Comparison of ENCODE assay signal across 27 cellular contexts in genomic region chr14:21084396-21084795, GRCh38. TPM values are rescaled to one million over a fixed set of nuclear protein-coding genes. Genes with fewer than 3 reads are reported as not detected.
DNase-seq lines count a peak whose midpoint lies in the region; ATAC-seq and TF ChIP-seq lines count a peak whose summit lies in the region.
"Had no signal": no experiment of that assay in that cellular context is flagged by ENCODE, and none has a peak within 500 bp of the region (broad histone marks: within the 10 kb centered on the region; RNA-seq: fewer than 3 reads in every experiment).

No MANE protein-coding gene starts in this region.

- no peak overlapping the region for H2AFZ ChIP-seq in SK-N-SH (ENCODE audit: low read depth)

- peaks cover 63 to 80% of the 10 kb centered on the region in 2 experiments for H3K36me3 ChIP-seq in SK-N-SH (replicated peaks in 1 of 2; ENCODE audit: control insufficient read depth in 1 of 2, insufficient read depth in 2 of 2, low read length in 1 of 2)
- peaks cover 21 to 99% (median 90%) of the 10 kb centered on the region in 5 donors for H3K36me3 ChIP-seq in subcutaneous abdominal adipose tissue (ENCODE audit: control insufficient read depth in 5 of 5, insufficient read depth in 5 of 5, low read length in 5 of 5)
- H3K36me3 ChIP-seq: MG63, ovary had no signal

- WGBS in SK-N-SH (ENCODE audit: low lambda C conversion rate), result 96% methylated on average over 2 of the region's 2 CpGs

- no peaks in the 10 kb centered on the region for H3K9me3 ChIP-seq in SK-N-SH
- H3K9me3 ChIP-seq in subcutaneous abdominal adipose tissue (ENCODE audit: control insufficient read depth in 5 of 5, low read length in 5 of 5), result no peaks in the 10 kb centered on the region
- H3K9me3 ChIP-seq: body of pancreas, gastroesophageal sphincter, MG63, ovary had no signal

- H3K9ac ChIP-seq in SK-N-SH (no peak overlapping the region), subcutaneous abdominal adipose tissue (ENCODE audit: low read length in 5 of 5) (peak overlapping the region in 1 of 5 donors; percentile 74)

- no peaks in the 10 kb centered on the region for H4K20me1 ChIP-seq in SK-N-SH (ENCODE audit: insufficient read depth)

- peaks cover 30% of the 10 kb centered on the region for H3K4me1 Mint-ChIP-seq in central memory CD8-positive, alpha-beta T cell
- H3K4me1 Mint-ChIP-seq in nephron progenitor cell, result peaks cover 18% of the 10 kb centered on the region
- H3K4me1 Mint-ChIP-seq: endodermal cell had no signal

- H3K9me3 Mint-ChIP-seq in central memory CD8-positive, alpha-beta T cell, result no peaks in the 10 kb centered on the region
- no peaks in the 10 kb centered on the region for H3K9me3 Mint-ChIP-seq in nephron progenitor cell
- H3K9me3 Mint-ChIP-seq: activated CD4-positive, alpha-beta memory T cell treated with anti-CD3 and anti-CD28 coated beads, Interleukin-2, amount 10 ng/mL, durations not matched to agents 7 days and 5 days; endodermal cell; stimulated activated naive CD8-positive, alpha-beta T cell treated with anti-CD3 and anti-CD28 coated beads, Interleukin-15, amount 100 ng/mL, for 72 hours; type B pancreatic cell had no signal

- peaks cover 11% of the 10 kb centered on the region for H3K27me3 Mint-ChIP-seq in central memory CD8-positive, alpha-beta T cell
- peaks cover 3% of the 10 kb centered on the region for H3K27me3 Mint-ChIP-seq in nephron progenitor cell (ENCODE audit: low read depth, poor library complexity)
- H3K27me3 Mint-ChIP-seq: stimulated activated naive CD8-positive, alpha-beta T cell treated with anti-CD3 and anti-CD28 coated beads, Interleukin-15, amount 100 ng/mL, for 72 hours; type B pancreatic cell had no signal

- H3F3A ChIP-seq in SK-N-SH (replicated peaks; ENCODE audit: insufficient read depth), result peaks cover 42% of the 10 kb centered on the region

- CTCF ChIA-PET in SK-N-SH (lab: Yijun Ruan, JAX), result interaction anchor here (1.2 to 8.6 kb wide), 5 partner anchors 11 to 70 kb away, joined by 7 to 68 read pairs (median 12); partner anchors contain the start of genes ARHGEF40 and ZNF219

- peaks cover 9 to 24% of the 10 kb centered on the region in 2 experiments; a peak in 3 of 4 replicates for H3K4me1 ChIP-seq in SK-N-SH (ENCODE audit: control insufficient read depth in 1 of 2, insufficient read depth in 2 of 2, low read depth in 1 of 2, low read length in 1 of 2)
- peaks cover 3 to 56% (median 38%) of the 10 kb centered on the region in 5 donors for H3K4me1 ChIP-seq in subcutaneous abdominal adipose tissue (ENCODE audit: control insufficient read depth in 5 of 5, insufficient read depth in 5 of 5, low read length in 5 of 5)
- H3K4me1 ChIP-seq: body of pancreas had no signal

- TF ChIP-seq EP300 in SK-N-SH (IDR thresholded peaks at IDR 0.05; ENCODE audit: borderline replicate concordance in 1 of 2, low read depth in 1 of 2, low read length in 1 of 2), result no peak

- no peak for ATAC-seq in SK-N-SH treated with all-trans-retinoic acid at 6 μM for 48 hours
- no peak for ATAC-seq in central memory CD8-positive, alpha-beta T cell (replicated peaks; ENCODE audit: extremely low read depth, poor library complexity, severe bottlenecking)
- ATAC-seq: activated CD4-positive, CD25-positive, alpha-beta regulatory T cell treated with anti-CD3 and anti-CD28 coated beads, Interleukin-2, amount 50 U/mL, for 24 hours; body of pancreas; gastroesophageal sphincter; stimulated activated naive CD8-positive, alpha-beta T cell treated with anti-CD3 and anti-CD28 coated beads, Interleukin-15, amount 100 ng/mL, for 72 hours had no signal

- no peak for TF ChIP-seq RAD21 in SK-N-SH (IDR thresholded peaks at IDR 0.05; ENCODE audit: low read length)

- POLR2A ChIA-PET in SK-N-SH (lab: Yijun Ruan, JAX), result interaction anchor here (1.2 to 1.7 kb wide), 2 partner anchors 13 kb away, joined by 4 to 11 read pairs; no protein-coding TSS in a partner anchor

- H3K4me2 ChIP-seq in SK-N-SH, result no peak overlapping the region; the same call in 1 of the 2 replicates

- H3K4me3 Mint-ChIP-seq in central memory CD8-positive, alpha-beta T cell, result no peak overlapping the region
- H3K4me3 Mint-ChIP-seq in nephron progenitor cell, result no peak overlapping the region
- H3K4me3 Mint-ChIP-seq: activated CD4-positive, alpha-beta memory T cell treated with anti-CD3 and anti-CD28 coated beads, Interleukin-2, amount 10 ng/mL, durations not matched to agents 7 days and 5 days; endodermal cell; stimulated activated naive CD8-positive, alpha-beta T cell treated with anti-CD3 and anti-CD28 coated beads, Interleukin-15, amount 100 ng/mL, for 72 hours; type B pancreatic cell had no signal

- H3K27ac Mint-ChIP-seq in central memory CD8-positive, alpha-beta T cell (ENCODE audit: low read depth), result peak overlapping the region; percentile 93
- peak overlapping the region; percentile 70 for H3K27ac Mint-ChIP-seq in nephron progenitor cell
- H3K27ac Mint-ChIP-seq: activated CD4-positive, alpha-beta memory T cell treated with anti-CD3 and anti-CD28 coated beads, Interleukin-2, amount 10 ng/mL, durations not matched to agents 7 days and 5 days; endodermal cell; type B pancreatic cell had no signal

- H3K9me2 ChIP-seq in SK-N-SH, result no peaks in the 10 kb centered on the region

- H3K79me2 ChIP-seq in SK-N-SH (ENCODE audit: insufficient read depth), result peaks cover 5% of the 10 kb centered on the region; the same call in 1 of the 2 replicates

- H3K36me3 Mint-ChIP-seq in central memory CD8-positive, alpha-beta T cell (ENCODE audit: insufficient read depth), result peaks cover 5% of the 10 kb centered on the region
- H3K36me3 Mint-ChIP-seq in nephron progenitor cell (ENCODE audit: low read depth), result peaks cover 73% of the 10 kb centered on the region

- DNase-seq in SK-N-SH, result peak; percentile 7
- DNase-seq in central memory CD8-positive, alpha-beta T cell (ENCODE audit: low spot score in 2 of 2), result no peak
- DNase-seq in nephron progenitor cell, result no peak
- no peak for DNase-seq in epidermal melanocyte (ENCODE audit: insufficient read length, low spot score)
- no peak for DNase-seq in COR-L47 (lab: John Stamatoyannopoulos, UW)
- DNase-seq in NCI-H2171 (lab: John Stamatoyannopoulos, UW), result no peak
- DNase-seq: activated CD4-positive, alpha-beta memory T cell treated with anti-CD3 and anti-CD28 coated beads, Interleukin-2, amount 10 ng/mL, durations not matched to agents 7 days and 5 days; activated effector memory CD4-positive, alpha-beta T cell treated with anti-CD3 and anti-CD28 coated beads, Interleukin-2, amount 50 U/mL, for 16 hours; AML-193; body of pancreas; endodermal cell; GDM1; MG63; NCI-H1417; NCI-H2081 treated with DMSO at 0.1 percent for 48 hours; NCI-H446 treated with DMSO at 0.1 percent for 48 hours; OCI-M1; ovary; stimulated activated CD4-positive, alpha-beta T cell treated with anti-CD3 and anti-CD28 coated beads, Interleukin-4, amount 100 ng/mL, for 4 hours; stimulated activated naive CD8-positive, alpha-beta T cell treated with anti-CD3 and anti-CD28 coated beads, Interleukin-15, amount 100 ng/mL, for 72 hours had no signal

- H3K27me3 ChIP-seq in SK-N-SH (ENCODE audit: insufficient read depth) (no peaks in the 10 kb centered on the region), subcutaneous abdominal adipose tissue (ENCODE audit: control insufficient read depth in 5 of 5, insufficient read depth in 4 of 5, low read length in 5 of 5) (no peaks in the 10 kb centered on the region)
- H3K27me3 ChIP-seq: body of pancreas, gastroesophageal sphincter, MG63, ovary had no signal

- H3K4me3 ChIP-seq in SK-N-SH (ENCODE audit: low read depth in 2 of 2, low read length in 1 of 2) (no peak overlapping the region), subcutaneous abdominal adipose tissue (ENCODE audit: low read depth in 1 of 5, low read length in 5 of 5) (no peak overlapping the region)
- H3K4me3 ChIP-seq: body of pancreas, coronary artery, gastroesophageal sphincter, MG63, ovary had no signal

- no peak for TF ChIP-seq CTCF in SK-N-SH (IDR thresholded peaks at IDR 0.05)
- no peak for TF ChIP-seq CTCF in nephron progenitor cell (IDR thresholded peaks at IDR 0.05)

- H3K27ac ChIP-seq in SK-N-SH (ENCODE audit: low read depth in 2 of 2, low read length in 1 of 2), result peak overlapping the region in 1 of 2 experiments; percentile 89; a peak in 2 of 4 replicates
- peak overlapping the region; percentile 89 for H3K27ac ChIP-seq in subcutaneous abdominal adipose tissue (ENCODE audit: low read depth, low read length)
- H3K27ac ChIP-seq: ovary had no signal

TF ChIP-seq in SK-N-SH, 30 proteins besides CTCF, POLR2A, EP300 and RAD21 (continues in another document):
- TF ChIP-seq FOSL2 (IDR thresholded peaks at IDR 0.05; ENCODE audit: borderline replicate concordance, low read depth), result no peak
- TF ChIP-seq CHD2 (IDR thresholded peaks at IDR 0.05; ENCODE audit: low read length, partially characterized antibody), result no peak

TF ChIP-seq in SK-N-SH treated with all-trans-retinoic acid at 6 μM for 48 hours, 23 proteins besides CTCF, POLR2A, EP300 and RAD21 (continues in another document):
- TF ChIP-seq TCF4 (CRISPR knock-in tag; IDR thresholded peaks at IDR 0.05; ENCODE audit: borderline replicate concordance) (no peak), CSDC2 (CRISPR knock-in tag; IDR thresholded peaks at IDR 0.05) (no peak), TOX (CRISPR knock-in tag; IDR thresholded peaks at IDR 0.05; ENCODE audit: borderline replicate concordance) (no peak)

RNA-seq across cellular contexts. Expression of gene ZNF219, which starts 14.1 kb away (rescaled TPM):
- polyA plus RNA-seq in SK-N-SH (2012; rRNA removed), result 22.1 and 24.1 TPM in 2 replicates
- 10.7 and 24.0 TPM in 2 replicates for polyA plus RNA-seq in SK-N-SH (2012; cell fraction: cytosol; rRNA removed)
- polyA plus RNA-seq in SK-N-SH (2012; cell fraction: nucleus; rRNA removed), result 58.1 and 70.5 TPM in 2 replicates

RNA-seq across cellular contexts. Expression of gene ARHGEF40, which starts 14.3 kb away (rescaled TPM):
- 58.8 and 64.2 TPM in 2 replicates for polyA plus RNA-seq in SK-N-SH (2012; rRNA removed)
- polyA plus RNA-seq in SK-N-SH (2012; cell fraction: cytosol; rRNA removed), result 20.9 and 35.4 TPM in 2 replicates
- polyA plus RNA-seq in SK-N-SH (2012; cell fraction: nucleus; rRNA removed), result 201 and 236 TPM in 2 replicates

RNA-seq across cellular contexts. Expression of gene TMEM253, which starts 16.5 kb away (rescaled TPM):
- polyA plus RNA-seq in SK-N-SH (2012; rRNA removed), result 0.82 and 0.94 TPM in 2 replicates
- 0.41 and 0.58 TPM in 2 replicates for polyA plus RNA-seq in SK-N-SH (2012; cell fraction: cytosol; rRNA removed)
- 2.0 TPM in 2 replicates for polyA plus RNA-seq in SK-N-SH (2012; cell fraction: nucleus; rRNA removed)

RNA-seq across cellular contexts. Expression of gene RNASE8, which starts 26.8 kb away (rescaled TPM):
- polyA plus RNA-seq in SK-N-SH (2012; rRNA removed), result not detected in 2 replicates
- polyA plus RNA-seq in SK-N-SH (2012; cell fraction: cytosol; rRNA removed), result not detected in 2 replicates
- polyA plus RNA-seq in SK-N-SH (2012; cell fraction: nucleus; rRNA removed), result not detected in 2 replicates
- polyA plus RNA-seq: mammary epithelial cell, ovary had no signal

RNA-seq across cellular contexts. Expression of gene RNASE7, which starts 42.2 kb away (rescaled TPM):
- polyA plus RNA-seq in SK-N-SH (2012; rRNA removed), result not detected in 2 replicates
- polyA plus RNA-seq in SK-N-SH (2012; cell fraction: cytosol; rRNA removed), result 0.03 TPM in 1 of 2 replicates, not detected in the other
- not detected in 2 replicates for polyA plus RNA-seq in SK-N-SH (2012; cell fraction: nucleus; rRNA removed)
- polyA plus RNA-seq: ovary had no signal
